14 cellular contexts compared by ENCODE assay signal in genomic region chr2:236551843-236552542, GRCh38. TPM values are rescaled to one million over a fixed set of nuclear protein-coding genes. Genes with fewer than 3 reads are reported as not detected.
DNase-seq lines count a peak whose midpoint lies in the region; ATAC-seq and TF ChIP-seq lines count a peak whose summit lies in the region.
"Had no signal": no experiment of that assay in that cellular context is flagged by ENCODE, and none has a peak within 500 bp of the region (broad histone marks: within the 10 kb centered on the region; RNA-seq: fewer than 3 reads in every experiment).

No MANE protein-coding gene starts in this region.

- no peak overlapping the region for H2AK5ac ChIP-seq in H9 (ENCODE audit: insufficient read length, low read length)

- no peaks in the 10 kb centered on the region; the same call in 1 of the 2 replicates for H3K4me1 ChIP-seq in H9 (ENCODE audit: insufficient read depth, low read length)
- H3K4me1 ChIP-seq: colonic mucosa had no signal

- H3K9ac ChIP-seq in H9 (ENCODE audit: extremely low read depth, insufficient read length, low read length) = no peak overlapping the region

- no peak overlapping the region for H2BK5ac ChIP-seq in H9 (ENCODE audit: insufficient read length, low read length)

- H3K4ac ChIP-seq in H9 (ENCODE audit: low read depth, low read length) = no peak overlapping the region

- no peak overlapping the region for H3T11ph ChIP-seq in H9 (ENCODE audit: low read length)

- H3K23me2 ChIP-seq in H9 (ENCODE audit: insufficient read length, low read depth, low read length, poor library complexity, severe bottlenecking) = no peaks in the 10 kb centered on the region

- H3K14ac ChIP-seq in H9 (ENCODE audit: insufficient read depth, low read length) = 0 out of 2 replicates have a peak overlapping the region, but pooled peaks have one; percentile 11

- no peak overlapping the region for H2BK12ac ChIP-seq in H9 (ENCODE audit: insufficient read length, low read depth, low read length)

- H3K27ac ChIP-seq in H9 (ENCODE audit: insufficient read length, low read depth, low read length) = no peak overlapping the region
- H3K27ac ChIP-seq: colonic mucosa had no signal

- TF ChIP-seq CTCF in H9 (conservative IDR thresholded peaks at IDR 0.05) = no peak
- TF ChIP-seq CTCF in neural crest cell (conservative IDR thresholded peaks at IDR 0.05) = no peak
- no peak for TF ChIP-seq CTCF in GM13977 (IDR thresholded peaks at IDR 0.05; ENCODE audit: extremely low read depth, insufficient read depth, missing control alignments)

- no peaks in the 10 kb centered on the region for H3K79me1 ChIP-seq in H9 (ENCODE audit: insufficient read depth, low read depth, low read length, poor library complexity, severe bottlenecking)

- no peak overlapping the region for H2BK20ac ChIP-seq in H9 (ENCODE audit: low read depth, low read length, poor library complexity, severe bottlenecking)

- no peak overlapping the region for H4K91ac ChIP-seq in H9 (ENCODE audit: insufficient read length, low read depth, low read length)

- H4K5ac ChIP-seq in H9 (ENCODE audit: insufficient read length, low read depth, low read length) = no peak overlapping the region

- no peak overlapping the region for H3K56ac ChIP-seq in H9 (ENCODE audit: insufficient read length, low read depth, low read length)

- H3K4me3 Mint-ChIP-seq in H9 (no peak overlapping the region; a peak in 2 of 5 replicates), neural crest cell (peak overlapping the region; percentile 38)
- peak overlapping the region; percentile 71 for H3K4me3 Mint-ChIP-seq in activated T-helper 17 cell treated with anti-CD3 and anti-CD28 coated beads, Interleukin-2, amount 50 U/mL, for 72 hours

- H3K23ac ChIP-seq in H9 (ENCODE audit: insufficient read length, low read depth, low read length) = no peak overlapping the region

- no peak overlapping the region for H4K8ac ChIP-seq in H9 (replicated peaks; ENCODE audit: insufficient read length, low read depth, low read length)

- peaks cover 30 to 33% of the 10 kb centered on the region in 2 experiments for H3K4me1 Mint-ChIP-seq in H9
- H3K4me1 Mint-ChIP-seq in activated T-helper 17 cell treated with anti-CD3 and anti-CD28 coated beads, Interleukin-2, amount 50 U/mL, for 72 hours = peaks cover 70% of the 10 kb centered on the region
- peaks cover 19% of the 10 kb centered on the region for H3K4me1 Mint-ChIP-seq in neural crest cell

- no CpG with 5 or more reads among the region's 14 CpGs for WGBS in H9 (ENCODE audit: extremely low coverage, insufficient read length, low lambda C conversion rate)

- no peaks in the 10 kb centered on the region for H3K79me2 ChIP-seq in H9 (ENCODE audit: insufficient read depth, low read length)

- in situ Hi-C loops in GM13977 (cut with MboI; ENCODE audit: low pct_unique_long_range_greater_than_20kb, low sequenced_read_pairs, unreplicated experiment) = no loop called here

- H2BK15ac ChIP-seq in H9 (ENCODE audit: low read depth, low read length) = no peak overlapping the region

- H3K9me3 Mint-ChIP-seq in H9 = peaks cover 10 to 17% of the 10 kb centered on the region in 2 experiments
- no peaks in the 10 kb centered on the region for H3K9me3 Mint-ChIP-seq in activated T-helper 17 cell treated with anti-CD3 and anti-CD28 coated beads, Interleukin-2, amount 50 U/mL, for 72 hours
- peaks cover 6% of the 10 kb centered on the region for H3K9me3 Mint-ChIP-seq in neural crest cell

- no peaks in the 10 kb centered on the region for H3K27me3 ChIP-seq in H9 (ENCODE audit: insufficient read depth, low read length)
- H3K27me3 ChIP-seq: colonic mucosa had no signal

- H3K27ac Mint-ChIP-seq in H9 (peak overlapping the region in 2 of 3 experiments; percentile 79 to 95; a peak in 3 of 7 replicates), neural crest cell (ENCODE audit: unreplicated experiment) (peak overlapping the region; percentile 95)
- H3K27ac Mint-ChIP-seq in activated T-helper 17 cell treated with anti-CD3 and anti-CD28 coated beads, Interleukin-2, amount 50 U/mL, for 72 hours = peak overlapping the region; percentile 63

- H3K27me3 Mint-ChIP-seq in H9 (ENCODE audit: low read depth) = peaks cover 14% of the 10 kb centered on the region
- H3K27me3 Mint-ChIP-seq in activated T-helper 17 cell treated with anti-CD3 and anti-CD28 coated beads, Interleukin-2, amount 50 U/mL, for 72 hours = no peaks in the 10 kb centered on the region
- no peaks in the 10 kb centered on the region for H3K27me3 Mint-ChIP-seq in neural crest cell (ENCODE audit: low read depth)

- ATAC-seq in GM18511 (IDR thresholded peaks at IDR 0.05; ENCODE audit: unreplicated experiment) = peak; percentile 50
- ATAC-seq in activated T-helper 17 cell treated with anti-CD3 and anti-CD28 coated beads, Interleukin-2, amount 50 U/mL, for 72 hours (replicated peaks) = peak; percentile 72

- no peak overlapping the region for H3K4me2 ChIP-seq in H9 (ENCODE audit: insufficient read depth, insufficient read length, low read length)

- no peak overlapping the region for H2AFZ ChIP-seq in H9 (ENCODE audit: low read length)

- H3K9me3 ChIP-seq in H9 (ENCODE audit: control insufficient read depth, low read depth, low read length) = no peaks in the 10 kb centered on the region
- H3K9me3 ChIP-seq: colonic mucosa had no signal

- H3K36me3 Mint-ChIP-seq in H9 (ENCODE audit: insufficient read depth in 1 of 3, low read depth in 3 of 3) (peaks cover 0 to 20% (median 3%) of the 10 kb centered on the region in 3 experiments; a peak in 4 of 7 replicates), neural crest cell (ENCODE audit: low read depth) (no peaks in the 10 kb centered on the region)
- H3K36me3 Mint-ChIP-seq in activated T-helper 17 cell treated with anti-CD3 and anti-CD28 coated beads, Interleukin-2, amount 50 U/mL, for 72 hours (ENCODE audit: low read depth) = no peaks in the 10 kb centered on the region

- DNase-seq in H9 (no peak), neural crest cell (ENCODE audit: low read depth, low spot score) (no peak), activated gamma-delta T cell treated with Interleukin-2 at 50 U/mL for 16 hours (no peak), GM13977 (ENCODE audit: low spot score) (no peak), NCI-H446 (lab: John Stamatoyannopoulos, UW) (no peak)
- DNase-seq: activated effector memory CD4-positive, alpha-beta T cell treated with anti-CD3 and anti-CD28 coated beads, Interleukin-2, amount 50 U/mL, for 16 hours; colonic mucosa; Kasumi-1; NCI-H226; occipital lobe; RPMI8226; stimulated activated naive CD4-positive, alpha-beta T cell had no signal

- H2BK120ac ChIP-seq in H9 (ENCODE audit: low read depth, low read length, poor library complexity, severe bottlenecking) = no peak overlapping the region

- H3K18ac ChIP-seq in H9 (ENCODE audit: insufficient read length, low read depth, low read length) = peak overlapping the region; percentile 63

- no peaks in the 10 kb centered on the region for H4K20me1 ChIP-seq in H9 (ENCODE audit: control insufficient read depth, insufficient read depth, insufficient read length)

RNA-seq across cellular contexts. Expression of gene ACKR3, which starts 17.6 kb away (rescaled TPM):
- total RNA-seq in H9 (2021) (0.44 and 0.64 TPM in 2 replicates), neural crest cell (24.5 and 26.2 TPM in 2 replicates)
- 1 to 10 TPM in 1 of 2 donors, under 1 TPM in 1; 0.86 to 1.7 TPM for total RNA-seq in activated T-helper 17 cell treated with anti-CD3 and anti-CD28 coated beads, Interleukin-2, amount 50 U/mL, for 72 hours

Comparison
In these comparisons a context has a peak if more than half of its experiments do, and no peak if none do; other contexts are left out.
1. H3K4me3 Mint-ChIP-seq: peak in activated T-helper 17 cell treated with anti-CD3 and anti-CD28 coated beads, Interleukin-2, amount 50 U/mL, for 72 hours (single experiment) and neural crest cell (single experiment); none in H9 (0 of 2).
2. Peak in every context shown above with its lines, with median percentiles within 50 percentile points of each other: H3K27ac Mint-ChIP-seq.